In genomic region chr3:11768604-11769003, GRCh38 we compare ENCODE assay signal across 21 cellular contexts.
DNase-seq lines count a peak whose midpoint lies in the region; ATAC-seq, FAIRE-seq and TF ChIP-seq lines count a peak whose summit lies in the region.
"Had no signal": no experiment of that assay in that cellular context is flagged by ENCODE, and none has a peak within 500 bp of the region (broad histone marks: within the 10 kb centered on the region; RNA-seq: fewer than 3 reads in every experiment).

No MANE protein-coding gene starts in this region.

- intact Hi-C loops in activated CD4-positive, alpha-beta memory T cell treated with anti-CD3 and anti-CD28 coated beads for 36 hours (cut with micrococcal nuclease), result no loop called here

- peak overlapping the region; percentile 36 for H3K27ac Mint-ChIP-seq in activated CD4-positive, alpha-beta memory T cell treated with anti-CD3 and anti-CD28 coated beads, Interleukin-2, amount 10 ng/mL, durations not matched to agents 7 days and 5 days
- no peak overlapping the region for H3K27ac Mint-ChIP-seq in activated CD4-positive, alpha-beta memory T cell treated with anti-CD3 and anti-CD28 coated beads for 36 hours
- H3K27ac Mint-ChIP-seq: B cell, H9, HFFc6 had no signal

- H3K79me2 ChIP-seq in H1 (ENCODE audit: control insufficient read depth in 1 of 2, insufficient read depth in 2 of 2, low read length in 2 of 2), result no peaks in the 10 kb centered on the region
- H3K79me2 ChIP-seq in trophoblast cell (ENCODE audit: control insufficient read depth, insufficient read depth, low read length, poor library complexity), result no peaks in the 10 kb centered on the region

- CTCF ChIA-PET in activated CD4-positive, alpha-beta memory T cell treated with anti-CD3 and anti-CD28 coated beads, Interleukin-2, amount 10 ng/mL, durations not matched to agents 7 days and 5 days (lab: Charles Lee), result no interaction called here
- CTCF ChIA-PET in activated CD4-positive, alpha-beta memory T cell treated with anti-CD3 and anti-CD28 coated beads for 36 hours (lab: Charles Lee), result no interaction called here
- CTCF ChIA-PET in RWPE1 (lab: Yijun Ruan, JAX), result no interaction called here
- CTCF ChIA-PET in H1 (lab: Charles Lee; ENCODE audit: partially characterized antibody), result interaction anchor here (2.5 kb wide), 1 partner anchor 13 kb away, joined by 9 read pairs; no protein-coding TSS in a partner anchor

- H3K18ac ChIP-seq in H1 (ENCODE audit: extremely low read depth, low read length) (no peak overlapping the region), trophoblast cell (ENCODE audit: low read length) (no peak overlapping the region)

- no peaks in the 10 kb centered on the region for H3K23me2 ChIP-seq in H1 (ENCODE audit: low read depth, low read length)

- H2AFZ ChIP-seq in H1 (ENCODE audit: low read length) (no peak overlapping the region), trophoblast cell (ENCODE audit: insufficient read depth, low read length, poor library complexity) (no peak overlapping the region)

- H3K36me3 ChIP-seq in H1 (ENCODE audit: control insufficient read depth in 2 of 4, insufficient read depth in 4 of 4, low read length in 3 of 4) (no peaks in the 10 kb centered on the region), trophoblast cell (ENCODE audit: control insufficient read depth in 1 of 2, insufficient read depth in 2 of 2, low read length in 2 of 2) (no peaks in the 10 kb centered on the region)

- H4K12ac ChIP-seq in trophoblast cell (ENCODE audit: low read depth, low read length), result no peak overlapping the region

- no peak overlapping the region for H4K5ac ChIP-seq in H1 (ENCODE audit: insufficient read length, low read depth, low read length)

- no peak overlapping the region for H3K56ac ChIP-seq in H1 (replicated peaks; ENCODE audit: insufficient read length, low read depth, low read length)

- H2BK120ac ChIP-seq in H1 (replicated peaks; ENCODE audit: low read depth, low read length), result no peak overlapping the region
- H2BK120ac ChIP-seq in trophoblast cell (ENCODE audit: insufficient read depth, low read length, poor library complexity), result no peak overlapping the region

- H3K9ac ChIP-seq in H1 (replicated peaks in 1 of 4; ENCODE audit: extremely low read depth in 1 of 4, low read depth in 3 of 4, low read length in 3 of 4) (no peak overlapping the region), trophoblast cell (ENCODE audit: low read length) (no peak overlapping the region)

- no peaks in the 10 kb centered on the region for H3K36me3 Mint-ChIP-seq in activated CD4-positive, alpha-beta memory T cell treated with anti-CD3 and anti-CD28 coated beads, Interleukin-2, amount 10 ng/mL, durations not matched to agents 7 days and 5 days (ENCODE audit: low read depth)
- H3K36me3 Mint-ChIP-seq in activated CD4-positive, alpha-beta memory T cell treated with anti-CD3 and anti-CD28 coated beads for 36 hours, result no peaks in the 10 kb centered on the region

- 84% methylated on average over 3 of the region's 3 CpGs; no CpG with 5 or more reads in 1 of the 2 experiments for WGBS in H1 (ENCODE audit: extremely low coverage in 1 of 2, insufficient coverage in 1 of 2, insufficient read length in 1 of 2, insufficient replicate concordance in 2 of 2, low coverage in 1 of 2, low lambda C conversion rate in 2 of 2, missing lambda C conversion rate in 1 of 2), 2 experiments
- WGBS in trophoblast cell (ENCODE audit: extremely low coverage, insufficient coverage, insufficient read length), result no CpG with 5 or more reads among the region's 3 CpGs

- H3K4me2 ChIP-seq in H1 (ENCODE audit: insufficient read depth in 1 of 2, low read depth in 2 of 2, low read length in 2 of 2) (no peak overlapping the region), trophoblast cell (ENCODE audit: low read length) (no peak overlapping the region)

- H3K14ac ChIP-seq in H1 (ENCODE audit: insufficient read length) (no peak overlapping the region), trophoblast cell (ENCODE audit: low read length) (no peak overlapping the region)

- H2BK20ac ChIP-seq in H1 (ENCODE audit: low read length), result no peak overlapping the region

- H3K27me3 ChIP-seq in H1 (replicated peaks in 1 of 4; ENCODE audit: control insufficient read depth in 3 of 4, extremely low read depth in 1 of 4, insufficient read depth in 3 of 4, low read length in 3 of 4) (peaks cover 0 to 2% (median 0%) of the 10 kb centered on the region in 4 experiments; a peak in 3 of 7 replicates), trophoblast cell (ENCODE audit: insufficient read depth, low read length) (no peaks in the 10 kb centered on the region)

- H3K4me1 ChIP-seq in H1 (replicated peaks in 1 of 4; ENCODE audit: control insufficient read depth in 3 of 4, insufficient read depth in 4 of 4, low read length in 3 of 4) (peaks cover 4 to 13% (median 6%) of the 10 kb centered on the region in 4 experiments; a peak in 6 of 7 replicates), trophoblast cell (ENCODE audit: control insufficient read depth in 1 of 2, insufficient read depth in 2 of 2, low read length in 2 of 2) (peaks cover 12 to 19% of the 10 kb centered on the region in 2 experiments)

- no peak for TF ChIP-seq POLR2A in H1 (IDR thresholded peaks at IDR 0.05; ENCODE audit: control extremely low read depth in 1 of 2, low read depth in 2 of 2, low read length in 2 of 2)

- no peak for ATAC-seq in HG02623 (IDR thresholded peaks at IDR 0.05; ENCODE audit: unreplicated experiment)
- ATAC-seq: HepG2 had no signal

- no peaks in the 10 kb centered on the region for H3K9me3 Mint-ChIP-seq in activated CD4-positive, alpha-beta memory T cell treated with anti-CD3 and anti-CD28 coated beads, Interleukin-2, amount 10 ng/mL, durations not matched to agents 7 days and 5 days
- H3K9me3 Mint-ChIP-seq in activated CD4-positive, alpha-beta memory T cell treated with anti-CD3 and anti-CD28 coated beads for 36 hours, result no peaks in the 10 kb centered on the region
- H3K9me3 Mint-ChIP-seq: H9, HFFc6 had no signal

- POLR2A ChIA-PET in activated CD4-positive, alpha-beta memory T cell treated with anti-CD3 and anti-CD28 coated beads, Interleukin-2, amount 10 ng/mL, durations not matched to agents 7 days and 5 days (lab: Charles Lee), result interaction anchor here (0.7 to 1.6 kb wide), 2 partner anchors 17 to 1461 kb away, joined by 3 to 4 read pairs; no protein-coding TSS in a partner anchor
- POLR2A ChIA-PET in activated CD4-positive, alpha-beta memory T cell treated with anti-CD3 and anti-CD28 coated beads for 36 hours (lab: Charles Lee), result interaction anchor here (0.6 kb wide), 1 partner anchor 36 kb away, joined by 3 read pairs; no protein-coding TSS in a partner anchor
- POLR2A ChIA-PET in RWPE1 (lab: Yijun Ruan, JAX; ENCODE audit: low non-redundant PET) (no interaction called here), H1 (lab: Charles Lee; ENCODE audit: partially characterized antibody) (interaction anchor here (0.8 kb wide), 1 partner anchor 16 kb away, joined by 3 read pairs; no protein-coding TSS in a partner anchor)

- FAIRE-seq in H1 (lab: Jason Lieb, UNC), result no peak
- FAIRE-seq: A204.1, HepG2 had no signal

- H3K9me3 ChIP-seq in H1 (ENCODE audit: insufficient read depth in 2 of 2, low read depth in 1 of 2, low read length in 1 of 2) (no peaks in the 10 kb centered on the region), trophoblast cell (ENCODE audit: insufficient read depth, low read depth, low read length) (no peaks in the 10 kb centered on the region)

- no peak for TF ChIP-seq EP300 in H1 (IDR thresholded peaks at IDR 0.05; ENCODE audit: borderline replicate concordance in 1 of 2, low read depth in 2 of 2, low read length in 2 of 2)

- H3K27ac ChIP-seq in RWPE1, result 0 out of 2 replicates have a peak overlapping the region, but pooled peaks have one; percentile 12
- no peak overlapping the region for H3K27ac ChIP-seq in H1 (ENCODE audit: low read depth, low read length)
- no peak overlapping the region for H3K27ac ChIP-seq in trophoblast cell (ENCODE audit: low read depth, low read length)
- H3K27ac ChIP-seq: HL-60 had no signal

- no peaks in the 10 kb centered on the region for H3K27me3 Mint-ChIP-seq in activated CD4-positive, alpha-beta memory T cell treated with anti-CD3 and anti-CD28 coated beads, Interleukin-2, amount 10 ng/mL, durations not matched to agents 7 days and 5 days
- no peaks in the 10 kb centered on the region for H3K27me3 Mint-ChIP-seq in activated CD4-positive, alpha-beta memory T cell treated with anti-CD3 and anti-CD28 coated beads for 36 hours
- H3K27me3 Mint-ChIP-seq: B cell had no signal

- H2AK5ac ChIP-seq in H1 (ENCODE audit: low read depth, low read length) (no peak overlapping the region), trophoblast cell (ENCODE audit: low read length) (peak overlapping the region; percentile 25)

- H3K4me3 Mint-ChIP-seq in activated CD4-positive, alpha-beta memory T cell treated with anti-CD3 and anti-CD28 coated beads, Interleukin-2, amount 10 ng/mL, durations not matched to agents 7 days and 5 days, result no peak overlapping the region
- H3K4me3 Mint-ChIP-seq in activated CD4-positive, alpha-beta memory T cell treated with anti-CD3 and anti-CD28 coated beads for 36 hours, result no peak overlapping the region
- H3K4me3 Mint-ChIP-seq: B cell, H9, HFFc6 had no signal

- H4K8ac ChIP-seq in H1 (ENCODE audit: extremely low read depth, insufficient read depth, low read length), result no peak overlapping the region
- H4K8ac ChIP-seq in trophoblast cell (ENCODE audit: low read depth, low read length), result no peak overlapping the region

- no peaks in the 10 kb centered on the region for H3K79me1 ChIP-seq in H1 (ENCODE audit: low read depth, low read length)
- peaks cover 8% of the 10 kb centered on the region for H3K79me1 ChIP-seq in trophoblast cell (ENCODE audit: low read length)

- H4K20me1 ChIP-seq in H1 (replicated peaks in 1 of 2; ENCODE audit: control insufficient read depth in 1 of 2, insufficient read depth in 2 of 2, low read length in 2 of 2), result no peaks in the 10 kb centered on the region

- H3K23ac ChIP-seq in H1 (ENCODE audit: insufficient read length) (no peak overlapping the region), trophoblast cell (ENCODE audit: low read length) (no peak overlapping the region)

- TF ChIP-seq CTCF in RWPE1 (conservative IDR thresholded peaks at IDR 0.05; ENCODE audit: low read depth) (no peak), H1 (IDR thresholded peaks at IDR 0.05; ENCODE audit: control extremely low read depth in 1 of 3, insufficient read depth in 1 of 3, low read depth in 1 of 3, low read length in 3 of 3) (no peak)

- no peak for TF ChIP-seq RAD21 in H1 (IDR thresholded peaks at IDR 0.05 in 1 of 2, conservative IDR thresholded peaks at IDR 0.05 in 1 of 2; ENCODE audit: low read depth in 2 of 2, low read length in 2 of 2)

- no peak overlapping the region for H3K4ac ChIP-seq in H1 (replicated peaks; ENCODE audit: insufficient read length, low read depth, low read length)
- no peak overlapping the region for H3K4ac ChIP-seq in trophoblast cell (ENCODE audit: low read depth, low read length)

- no peak for DNase-seq in activated CD4-positive, alpha-beta memory T cell treated with anti-CD3 and anti-CD28 coated beads, Interleukin-2, amount 10 ng/mL, durations not matched to agents 7 days and 5 days
- no peak for DNase-seq in activated CD4-positive, alpha-beta memory T cell treated with anti-CD3 and anti-CD28 coated beads for 36 hours
- no peak for DNase-seq in RWPE1 (ENCODE audit: low spot score)
- no peak for DNase-seq in H1 (ENCODE audit: low read depth in 1 of 2, low spot score in 2 of 2)
- peak; percentile 53 to 68 for DNase-seq in trophoblast cell
- no peak for DNase-seq in AG20443 (ENCODE audit: low spot score)
- DNase-seq in activated CD8-positive, alpha-beta memory T cell treated with anti-CD3 and anti-CD28 coated beads, Interleukin-2, amount 50 U/mL, for 48 hours, result no peak
- DNase-seq: DMS79, H9, HFFc6, KG1, NCI-H1092 treated with DMSO at 0.1 percent for 48 hours, NCI-H2081, NCI-H2171 treated with DMSO at 0.1 percent for 48 hours, NCI-H524 treated with DMSO at 0.1 percent for 48 hours, Right ventricle myocardium superior had no signal

- H2BK12ac ChIP-seq in H1 (ENCODE audit: low read depth, low read length) (no peak overlapping the region), trophoblast cell (ENCODE audit: low read length) (peak overlapping the region; percentile 42)

- H2BK5ac ChIP-seq in H1 (ENCODE audit: low read depth, low read length) (no peak overlapping the region), trophoblast cell (ENCODE audit: low read depth, low read length, poor library complexity) (no peak overlapping the region)

- H3K4me1 Mint-ChIP-seq in activated CD4-positive, alpha-beta memory T cell treated with anti-CD3 and anti-CD28 coated beads, Interleukin-2, amount 10 ng/mL, durations not matched to agents 7 days and 5 days, result peaks cover 56% of the 10 kb centered on the region
- H3K4me1 Mint-ChIP-seq in activated CD4-positive, alpha-beta memory T cell treated with anti-CD3 and anti-CD28 coated beads for 36 hours (ENCODE audit: low read depth), result peaks cover 27% of the 10 kb centered on the region

- peak overlapping the region; percentile 20; the same call in 1 of the 2 replicates for H2BK15ac ChIP-seq in H1 (ENCODE audit: low read length)

- H4K91ac ChIP-seq in H1 (replicated peaks; ENCODE audit: insufficient read length, low read length) (no peak overlapping the region), trophoblast cell (ENCODE audit: low read depth, low read length) (no peak overlapping the region)

- H3K4me3 ChIP-seq in H1 (ENCODE audit: extremely low read depth in 1 of 4, insufficient read depth in 2 of 4, low read depth in 3 of 4, low read length in 4 of 4) (no peak overlapping the region), trophoblast cell (ENCODE audit: low read depth, low read length) (no peak overlapping the region)

Comparison
In these comparisons a context has a peak if more than half of its experiments do, and no peak if none do; other contexts are left out.
1. DNase-seq: peak in trophoblast cell (2 of 2); none in activated CD4-positive, alpha-beta memory T cell treated with anti-CD3 and anti-CD28 coated beads, Interleukin-2, amount 10 ng/mL, durations not matched to agents 7 days and 5 days (single experiment), activated CD4-positive, alpha-beta memory T cell treated with anti-CD3 and anti-CD28 coated beads for 36 hours (single experiment), RWPE1 (single experiment), H1 (0 of 2), AG20443 (single experiment) and activated CD8-positive, alpha-beta memory T cell treated with anti-CD3 and anti-CD28 coated beads, Interleukin-2, amount 50 U/mL, for 48 hours (single experiment).